6 cellular contexts compared by ENCODE assay signal in the genomic region with DNA sequence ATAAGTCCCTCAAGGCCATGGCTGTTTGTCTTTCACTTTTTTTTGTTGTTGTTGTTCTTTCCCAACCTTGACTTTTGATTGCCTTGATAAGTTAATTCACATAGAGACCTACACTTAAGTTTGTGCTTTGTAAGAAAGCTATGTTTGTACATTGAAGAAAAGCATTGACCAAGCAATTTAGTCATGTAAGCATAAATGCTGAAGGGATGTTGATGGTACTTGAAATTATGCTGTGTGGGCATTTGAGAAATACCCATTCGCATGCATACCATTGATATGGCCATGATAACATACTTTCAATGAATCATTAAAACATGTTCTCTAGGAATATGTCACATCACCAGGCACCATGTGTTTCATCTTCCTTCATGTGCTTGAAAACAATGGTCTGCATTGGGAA.
"Had no signal": no experiment of that assay in that cellular context is flagged by ENCODE, and none has a peak within 500 bp of the region (broad histone marks: within the 10 kb centered on the region; RNA-seq: fewer than 3 reads in every experiment).

No MANE protein-coding gene starts in this region.

- H3K36me3 Mint-ChIP-seq: IgD-negative memory B cell had no signal

- H3K4me1 Mint-ChIP-seq: IgD-negative memory B cell had no signal

- H3K27me3 Mint-ChIP-seq: IgD-negative memory B cell had no signal

- H3K4me3 Mint-ChIP-seq: IgD-negative memory B cell had no signal

- FAIRE-seq: HTR-8/SVneo had no signal

- DNase-seq: KBM-7, KG1 had no signal

- H3K27ac ChIP-seq: HL-60, KMS-11 had no signal

- H3K4me2 ChIP-seq: KMS-11 had no signal

- H3K27ac Mint-ChIP-seq: IgD-negative memory B cell had no signal

- H3K9ac ChIP-seq: KMS-11 had no signal
